1 cellular context compared by ENCODE assay signal in the genomic region with DNA sequence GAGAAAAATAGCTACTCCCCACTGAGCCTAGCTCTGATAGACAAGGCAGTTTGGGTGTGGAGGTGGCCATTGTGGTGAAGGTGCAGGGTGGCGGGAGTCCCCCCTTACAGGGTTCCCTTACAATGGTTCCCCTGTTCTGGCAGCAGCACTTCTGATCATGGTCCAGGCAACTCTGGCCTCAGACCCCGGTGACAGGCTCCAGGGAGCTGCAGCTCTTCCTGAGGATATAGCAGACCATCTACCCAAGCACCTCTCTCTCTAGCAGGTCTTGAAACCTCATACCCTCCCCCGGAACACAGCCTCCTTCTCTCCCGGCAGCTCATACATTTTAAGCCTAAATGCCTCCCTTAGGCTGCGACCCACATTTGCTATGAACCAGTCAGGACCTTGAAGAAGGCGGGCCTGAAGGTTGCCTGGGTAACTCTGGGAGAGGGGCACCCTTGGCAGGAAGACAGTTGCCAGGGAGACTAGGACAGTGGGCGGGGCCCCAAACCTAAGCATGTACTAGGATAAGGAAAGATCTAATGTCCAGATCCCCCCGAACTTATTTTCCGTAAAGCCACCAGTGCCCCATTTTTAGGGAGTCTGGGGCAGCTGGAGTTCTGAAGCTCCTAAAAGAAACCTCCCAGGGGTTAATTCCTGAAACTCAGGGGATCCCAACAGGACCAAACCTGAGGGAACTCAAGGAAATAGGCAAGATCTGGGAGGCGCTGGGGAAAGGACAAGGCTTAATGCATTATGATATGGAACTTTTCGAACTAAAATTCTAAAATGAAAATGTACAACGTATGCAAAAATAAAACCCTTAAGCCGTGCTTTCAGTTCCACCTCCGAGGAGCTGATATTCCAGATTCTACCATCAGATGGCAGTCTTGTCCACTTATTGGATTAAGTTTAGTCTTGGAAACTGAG.
TF ChIP-seq lines count a peak whose summit lies in the region.

No MANE protein-coding gene starts in this region.

TF ChIP-seq in HEK293, 187 proteins besides CTCF, POLR2A, EP300 and RAD21 (continued from another document):
- TF ChIP-seq, protein P1, sequence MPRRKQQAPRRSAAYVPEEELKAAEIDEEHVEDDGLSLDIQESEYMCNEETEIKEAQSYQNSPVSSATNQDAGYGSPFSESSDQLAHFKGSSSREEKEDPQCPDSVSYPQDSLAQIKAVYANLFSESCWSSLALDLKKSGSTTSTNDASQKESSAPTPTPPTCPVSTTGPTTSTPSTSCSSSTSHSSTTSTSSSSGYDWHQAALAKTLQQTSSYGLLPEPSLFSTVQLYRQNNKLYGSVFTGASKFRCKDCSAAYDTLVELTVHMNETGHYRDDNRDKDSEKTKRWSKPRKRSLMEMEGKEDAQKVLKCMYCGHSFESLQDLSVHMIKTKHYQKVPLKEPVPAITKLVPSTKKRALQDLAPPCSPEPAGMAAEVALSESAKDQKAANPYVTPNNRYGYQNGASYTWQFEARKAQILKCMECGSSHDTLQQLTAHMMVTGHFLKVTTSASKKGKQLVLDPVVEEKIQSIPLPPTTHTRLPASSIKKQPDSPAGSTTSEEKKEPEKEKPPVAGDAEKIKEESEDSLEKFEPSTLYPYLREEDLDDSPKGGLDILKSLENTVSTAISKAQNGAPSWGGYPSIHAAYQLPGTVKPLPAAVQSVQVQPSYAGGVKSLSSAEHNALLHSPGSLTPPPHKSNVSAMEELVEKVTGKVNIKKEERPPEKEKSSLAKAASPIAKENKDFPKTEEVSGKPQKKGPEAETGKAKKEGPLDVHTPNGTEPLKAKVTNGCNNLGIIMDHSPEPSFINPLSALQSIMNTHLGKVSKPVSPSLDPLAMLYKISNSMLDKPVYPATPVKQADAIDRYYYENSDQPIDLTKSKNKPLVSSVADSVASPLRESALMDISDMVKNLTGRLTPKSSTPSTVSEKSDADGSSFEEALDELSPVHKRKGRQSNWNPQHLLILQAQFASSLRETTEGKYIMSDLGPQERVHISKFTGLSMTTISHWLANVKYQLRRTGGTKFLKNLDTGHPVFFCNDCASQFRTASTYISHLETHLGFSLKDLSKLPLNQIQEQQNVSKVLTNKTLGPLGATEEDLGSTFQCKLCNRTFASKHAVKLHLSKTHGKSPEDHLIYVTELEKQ (tag by site-specific recombination; IDR thresholded peaks at IDR 0.05; ENCODE audit: borderline replicate concordance) = no peak
- TF ChIP-seq ZNF266 (tag by site-specific recombination; IDR thresholded peaks at IDR 0.05; ENCODE audit: low read depth) (no peak), ZNF214 (tag by site-specific recombination; IDR thresholded peaks at IDR 0.05; ENCODE audit: borderline replicate concordance) (no peak), ZNF292 (tag by site-specific recombination; IDR thresholded peaks at IDR 0.05; ENCODE audit: borderline replicate concordance, low read depth) (no peak), ZBTB48 (tag by site-specific recombination; IDR thresholded peaks at IDR 0.05) (peak; percentile 97), ZNF274 (IDR thresholded peaks at IDR 0.05; ENCODE audit: low read length) (no peak), ZNF274 (tag by site-specific recombination; IDR thresholded peaks at IDR 0.05; ENCODE audit: borderline replicate concordance) (no peak), ZNF221 (tag by site-specific recombination; IDR thresholded peaks at IDR 0.05; ENCODE audit: borderline replicate concordance) (no peak), ZNF600 (tag by site-specific recombination; IDR thresholded peaks at IDR 0.05) (peak; percentile 97), SALL2 (tag by site-specific recombination; IDR thresholded peaks at IDR 0.05; ENCODE audit: borderline replicate concordance) (no peak), GLIS2 (tag by site-specific recombination; IDR thresholded peaks at IDR 0.05) (peak; percentile 71), ZNF426 (tag by site-specific recombination; IDR thresholded peaks at IDR 0.05) (no peak), KLF7 (tag by site-specific recombination; IDR thresholded peaks at IDR 0.05; ENCODE audit: borderline replicate concordance) (no peak), ZNF174 (tag by site-specific recombination; IDR thresholded peaks at IDR 0.05) (no peak), ZNF398 (tag by site-specific recombination; IDR thresholded peaks at IDR 0.05) (peak; percentile 57; the same call in 1 of the 2 replicates), ZNF629 (tag by site-specific recombination; IDR thresholded peaks at IDR 0.05) (no peak), ZNF843 (tag by site-specific recombination; IDR thresholded peaks at IDR 0.05) (0 out of 2 replicates have a peak, but pooled peaks have one; percentile 11), MYNN (tag by site-specific recombination; IDR thresholded peaks at IDR 0.05; ENCODE audit: borderline replicate concordance) (peak; percentile 49; the same call in 1 of the 2 replicates), ZNF791 (tag by site-specific recombination; IDR thresholded peaks at IDR 0.05) (no peak), ZNF423 (tag by site-specific recombination; IDR thresholded peaks at IDR 0.05) (no peak), ZNF830 (tag by site-specific recombination; IDR thresholded peaks at IDR 0.05; ENCODE audit: low read depth) (no peak), ZNF175 (tag by site-specific recombination; IDR thresholded peaks at IDR 0.05) (no peak), ZBTB10 (tag by site-specific recombination; IDR thresholded peaks at IDR 0.05) (no peak), SCRT1 (tag by site-specific recombination; IDR thresholded peaks at IDR 0.05; ENCODE audit: borderline replicate concordance) (no peak), ZNF555 (tag by site-specific recombination; conservative IDR thresholded peaks at IDR 0.05) (no peak), ZNF514 (tag by site-specific recombination; IDR thresholded peaks at IDR 0.05) (no peak), ZNF792 (tag by site-specific recombination; IDR thresholded peaks at IDR 0.05) (no peak), ZNF366 (tag by site-specific recombination; conservative IDR thresholded peaks at IDR 0.05) (peak; percentile 68), ZNF335 (tag by site-specific recombination; conservative IDR thresholded peaks at IDR 0.05) (peak; percentile 47), MEIS1 (CRISPR knock-in tag; IDR thresholded peaks at IDR 0.05; ENCODE audit: borderline replicate concordance) (no peak), ZNF239 (tag by site-specific recombination; IDR thresholded peaks at IDR 0.05) (no peak), GLI4 (tag by site-specific recombination; IDR thresholded peaks at IDR 0.05) (no peak), KLF1 (tag by site-specific recombination; IDR thresholded peaks at IDR 0.05) (no peak; the same call in 1 of the 2 replicates), ZNF529 (tag by site-specific recombination; IDR thresholded peaks at IDR 0.05; ENCODE audit: insufficient replicate concordance) (no peak), ZSCAN5A (tag by site-specific recombination; IDR thresholded peaks at IDR 0.05) (no peak)
- TF ChIP-seq, protein P2, sequence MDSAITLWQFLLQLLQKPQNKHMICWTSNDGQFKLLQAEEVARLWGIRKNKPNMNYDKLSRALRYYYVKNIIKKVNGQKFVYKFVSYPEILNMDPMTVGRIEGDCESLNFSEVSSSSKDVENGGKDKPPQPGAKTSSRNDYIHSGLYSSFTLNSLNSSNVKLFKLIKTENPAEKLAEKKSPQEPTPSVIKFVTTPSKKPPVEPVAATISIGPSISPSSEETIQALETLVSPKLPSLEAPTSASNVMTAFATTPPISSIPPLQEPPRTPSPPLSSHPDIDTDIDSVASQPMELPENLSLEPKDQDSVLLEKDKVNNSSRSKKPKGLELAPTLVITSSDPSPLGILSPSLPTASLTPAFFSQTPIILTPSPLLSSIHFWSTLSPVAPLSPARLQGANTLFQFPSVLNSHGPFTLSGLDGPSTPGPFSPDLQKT (IDR thresholded peaks at IDR 0.05; ENCODE audit: borderline replicate concordance, low read depth, low read length) = no peak
